ENCODE assay signal across 8 cellular contexts in the genomic region with DNA sequence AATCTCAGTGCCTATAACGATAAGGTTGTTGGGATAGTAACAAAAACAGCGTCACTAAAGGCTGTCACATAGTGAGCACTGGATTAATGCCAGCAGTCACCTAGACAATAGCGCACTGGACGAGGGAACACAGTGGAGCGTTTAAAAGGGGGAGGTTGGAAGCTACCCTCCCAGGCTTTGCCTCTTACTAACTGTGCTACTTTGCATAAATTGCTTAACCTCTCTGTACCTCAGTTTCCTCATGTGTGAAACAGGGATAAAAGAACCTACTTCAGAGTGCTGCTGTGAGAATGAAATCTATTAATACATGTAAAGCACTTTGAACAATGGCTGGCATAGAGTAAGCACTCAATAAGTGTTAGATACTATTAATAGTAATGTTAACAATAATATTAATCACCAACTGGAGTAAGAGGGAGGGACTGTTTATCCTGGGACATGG. TPM values are rescaled to one million over a fixed set of nuclear protein-coding genes. Genes with fewer than 3 reads are reported as not detected.
DNase-seq lines count a peak whose midpoint lies in the region; ATAC-seq, FAIRE-seq and TF ChIP-seq lines count a peak whose summit lies in the region.

No MANE protein-coding gene starts in this region.

- H3K4me3 ChIP-seq in keratinocyte (ENCODE audit: control insufficient read depth in 2 of 3, extremely low read depth in 1 of 3, insufficient read depth in 2 of 3, low read depth in 1 of 3, low read length in 3 of 3) (peak overlapping the region in 2 of 3 experiments; percentile 19 to 26), MG63 (no peak overlapping the region)

- no peak for FAIRE-seq in keratinocyte (lab: Jason Lieb, UNC)

- peaks cover 68% of the 10 kb centered on the region for H3K4me1 Mint-ChIP-seq in activated T-helper 17 cell treated with anti-CD3 and anti-CD28 coated beads, Interleukin-2, amount 50 U/mL, for 72 hours

- H4K20me1 ChIP-seq in keratinocyte (ENCODE audit: control insufficient read depth, extremely low read depth, insufficient read depth, low read length), result no peaks in the 10 kb centered on the region

- H3K4me1 ChIP-seq in keratinocyte (ENCODE audit: control insufficient read depth, extremely low read depth, insufficient read depth, low read length), result peaks cover 78% of the 10 kb centered on the region

- no peaks in the 10 kb centered on the region for H3K27me3 ChIP-seq in keratinocyte (ENCODE audit: control insufficient read depth, extremely low read depth, insufficient read depth, low read length)
- no peaks in the 10 kb centered on the region for H3K27me3 ChIP-seq in MG63

- H3K9me3 Mint-ChIP-seq in activated T-helper 17 cell treated with anti-CD3 and anti-CD28 coated beads, Interleukin-2, amount 50 U/mL, for 72 hours, result no peaks in the 10 kb centered on the region

- peak overlapping the region; percentile 87 for H3K27ac Mint-ChIP-seq in activated T-helper 17 cell treated with anti-CD3 and anti-CD28 coated beads, Interleukin-2, amount 50 U/mL, for 72 hours

- no peak overlapping the region for H2AFZ ChIP-seq in keratinocyte (ENCODE audit: control insufficient read depth, low read length)

- no peak for TF ChIP-seq CTCF in keratinocyte (optimal IDR thresholded peaks at IDR 0.05 in 1 of 3, IDR thresholded peaks at IDR 0.05 in 1 of 3, conservative IDR thresholded peaks at IDR 0.05 in 1 of 3; ENCODE audit: extremely low read depth in 1 of 3, insufficient read depth in 2 of 3, low read length in 3 of 3)

- peak overlapping the region; percentile 95 for H3K4me3 Mint-ChIP-seq in activated T-helper 17 cell treated with anti-CD3 and anti-CD28 coated beads, Interleukin-2, amount 50 U/mL, for 72 hours

- H3K36me3 Mint-ChIP-seq in activated T-helper 17 cell treated with anti-CD3 and anti-CD28 coated beads, Interleukin-2, amount 50 U/mL, for 72 hours (ENCODE audit: low read depth), result peaks cover 100% of the 10 kb centered on the region

- dilution Hi-C loops in keratinocyte (cut with MboI; ENCODE audit: extremely low pct_ligation_motif_present, low sequenced_read_pairs), result no loop called here

- H3K4me2 ChIP-seq in keratinocyte (ENCODE audit: control insufficient read depth, extremely low read depth, insufficient read depth, low read depth, low read length), result peak overlapping the region; percentile 93

- peak overlapping the region; percentile 80 for H3K9ac ChIP-seq in keratinocyte (ENCODE audit: control insufficient read depth, extremely low read depth, insufficient read depth, low read length)

- H3K79me2 ChIP-seq in keratinocyte (ENCODE audit: control insufficient read depth, insufficient read depth, low read length), result peaks cover 77% of the 10 kb centered on the region

- H3K36me3 ChIP-seq in keratinocyte (ENCODE audit: control insufficient read depth in 2 of 2, extremely low read depth in 1 of 2, insufficient read depth in 2 of 2, low read length in 2 of 2), result peaks cover 25 to 65% of the 10 kb centered on the region in 2 experiments
- peaks cover 54% of the 10 kb centered on the region for H3K36me3 ChIP-seq in MG63

- DNase-seq in NCI-H2196 (lab: John Stamatoyannopoulos, UW; ENCODE audit: unreplicated experiment) (peak; percentile 41), NCI-H2196 treated with DMSO at 0.1 percent for 48 hours (lab: John Stamatoyannopoulos, UW; ENCODE audit: unreplicated experiment) (no peak), keratinocyte (ENCODE audit: low read depth, low spot score) (no peak), T-helper 2 cell (no peak), MG63 (no peak)

- H3K27me3 Mint-ChIP-seq in activated T-helper 17 cell treated with anti-CD3 and anti-CD28 coated beads, Interleukin-2, amount 50 U/mL, for 72 hours, result no peaks in the 10 kb centered on the region

- no peak for ATAC-seq in activated T-helper 17 cell treated with anti-CD3 and anti-CD28 coated beads, Interleukin-2, amount 50 U/mL, for 72 hours (replicated peaks)
- ATAC-seq in HG03108 (IDR thresholded peaks at IDR 0.05; ENCODE audit: unreplicated experiment), result no peak

- no peaks in the 10 kb centered on the region for H3K9me3 ChIP-seq in keratinocyte (ENCODE audit: control insufficient read depth, low read depth, low read length)
- H3K9me3 ChIP-seq in MG63, result no peaks in the 10 kb centered on the region

- H3K9me1 ChIP-seq in keratinocyte (ENCODE audit: control insufficient read depth, extremely low read depth, insufficient read depth, low read length), result peaks cover 6% of the 10 kb centered on the region

- peak overlapping the region; percentile 99 for H3K27ac ChIP-seq in keratinocyte (ENCODE audit: control insufficient read depth, insufficient read depth, low read length)
- H3K27ac ChIP-seq in temporal lobe (ENCODE audit: low read depth, low read length), result peak overlapping the region; percentile 100

RNA-seq across cellular contexts. Expression of gene BCL2L1, which starts 10.5 kb away (rescaled TPM):
- 100 to 1,000 TPM in 1 of 2 donors, 10 to 100 TPM in 1; 86.7 to 134 TPM for total RNA-seq in activated T-helper 17 cell treated with anti-CD3 and anti-CD28 coated beads, Interleukin-2, amount 50 U/mL, for 72 hours
- 90.0 to 142 TPM (median 109 TPM) in 3 replicates for polyA plus RNA-seq in keratinocyte
- 197 TPM for polyA plus RNA-seq in keratinocyte (2011; ENCODE audit: low read depth)
- polyA plus RNA-seq in keratinocyte (2011; cell fraction: cytosol; rRNA removed), result 118 and 127 TPM in 2 replicates
- polyA plus RNA-seq in keratinocyte (2011; cell fraction: nucleus; rRNA removed), result 135 and 145 TPM in 2 replicates
- polyA plus RNA-seq in keratinocyte (2012; ENCODE audit: low replicate concordance), result 123 and 151 TPM in 2 replicates
- polyA minus RNA-seq in keratinocyte, result 66.2 to 107 TPM (median 79.9 TPM) in 3 replicates
- 90.0 TPM for polyA minus RNA-seq in keratinocyte (2011; cell fraction: cytosol; rRNA and poly(A)+ RNA removed)
- 68.3 and 89.0 TPM in 2 replicates for polyA minus RNA-seq in keratinocyte (2011; cell fraction: nucleus; rRNA and poly(A)+ RNA removed)
- total RNA-seq in temporal lobe, result 42.5 TPM
- total RNA-seq in MG63 (2014; rRNA removed; shearing (Covaris generic); ENCODE audit: low replicate concordance), result 63.0 and 64.2 TPM in 2 replicates

RNA-seq across cellular contexts. Expression of gene TPX2, which starts 27.0 kb away (rescaled TPM):
- total RNA-seq in activated T-helper 17 cell treated with anti-CD3 and anti-CD28 coated beads, Interleukin-2, amount 50 U/mL, for 72 hours, result 100 to 1,000 TPM; 122 to 142 TPM
- polyA plus RNA-seq in keratinocyte, result 7.1 to 32.5 TPM (median 31.5 TPM) in 3 replicates
- polyA plus RNA-seq in keratinocyte (2011; ENCODE audit: low read depth), result 1.6 TPM
- polyA plus RNA-seq in keratinocyte (2011; cell fraction: cytosol; rRNA removed), result 10.2 and 15.7 TPM in 2 replicates
- polyA plus RNA-seq in keratinocyte (2011; cell fraction: nucleus; rRNA removed), result 12.1 and 13.8 TPM in 2 replicates
- 1.7 and 36.0 TPM in 2 replicates for polyA plus RNA-seq in keratinocyte (2012; ENCODE audit: low replicate concordance)
- 6.0 to 27.2 TPM (median 17.3 TPM) in 3 replicates for polyA minus RNA-seq in keratinocyte
- 8.2 TPM for polyA minus RNA-seq in keratinocyte (2011; cell fraction: cytosol; rRNA and poly(A)+ RNA removed)
- 5.5 and 10.5 TPM in 2 replicates for polyA minus RNA-seq in keratinocyte (2011; cell fraction: nucleus; rRNA and poly(A)+ RNA removed)
- total RNA-seq in temporal lobe, result 6.6 TPM
- total RNA-seq in MG63 (2014; rRNA removed; shearing (Covaris generic); ENCODE audit: low replicate concordance), result 123 and 139 TPM in 2 replicates

Comparison
In these comparisons a context has a peak if more than half of its experiments do, and no peak if none do; other contexts are left out.
1. RNA of gene TPX2, which starts 27.0 kb away (total RNA-seq): 122 to 142 TPM in activated T-helper 17 cell treated with anti-CD3 and anti-CD28 coated beads, Interleukin-2, amount 50 U/mL, for 72 hours and 123 to 139 TPM in MG63; 6.6 TPM in temporal lobe (single experiment); every median in the first group is over 10 times any median in the second.